36 cellular contexts compared by ENCODE assay signal in the genomic region with DNA sequence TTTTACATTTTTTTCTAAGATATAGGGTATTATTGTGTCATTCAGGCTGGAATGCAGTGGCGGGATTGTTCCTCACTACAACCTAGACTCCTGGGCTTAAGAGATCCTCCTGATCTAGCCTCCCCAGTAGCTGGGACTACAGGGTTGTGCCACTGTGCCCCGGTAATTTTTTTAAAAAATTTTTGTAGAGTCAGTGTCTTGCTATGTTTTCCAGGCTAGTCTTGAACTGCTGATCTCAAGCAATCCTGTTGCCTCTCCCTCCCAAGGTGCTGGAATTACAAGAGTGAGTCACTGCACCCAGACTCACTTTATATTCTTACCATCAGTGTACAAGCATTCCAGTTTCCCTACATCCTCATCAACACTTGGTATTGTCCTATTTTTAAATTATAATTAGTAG.
"Had no signal": no experiment of that assay in that cellular context is flagged by ENCODE, and none has a peak within 500 bp of the region (broad histone marks: within the 10 kb centered on the region; RNA-seq: fewer than 3 reads in every experiment).

No MANE protein-coding gene starts in this region.

- H3K27ac ChIP-seq: KMS-11 had no signal

- H3K36me3 ChIP-seq: MG63 had no signal

- H3K9ac ChIP-seq: KMS-11 had no signal

- DNase-seq: Karpas-422, Kasumi-1, KG1, MG63, MM.1S, MV-4-11, NCI-H1048, NCI-H1092, NCI-H1092 treated with DMSO at 0.1 percent for 48 hours, NCI-H1105, NCI-H1105 treated with DMSO at 0.1 percent for 48 hours, NCI-H1417, NCI-H1417 treated with DMSO at 0.1 percent for 48 hours, NCI-H1436, NCI-H1436 treated with DMSO at 0.1 percent for 48 hours, NCI-H146, NCI-H1694, NCI-H1694 treated with DMSO at 0.1 percent for 48 hours, NCI-H187, NCI-H187 treated with DMSO at 0.1 percent for 48 hours, NCI-H1930, NCI-H2029, NCI-H2029 treated with DMSO at 0.1 percent for 48 hours, NCI-H2081, NCI-H2081 treated with DMSO at 0.1 percent for 48 hours, NCI-H2107, NCI-H2171, NCI-H2171 treated with DMSO at 0.1 percent for 48 hours, NCI-H2227 treated with DMSO at 0.1 percent for 48 hours, NCI-H226, NCI-H345, NCI-H446, NCI-H446 treated with DMSO at 0.1 percent for 48 hours, NCI-H510A, NCI-H510A treated with DMSO at 0.1 percent for 48 hours had no signal

- H3K9me3 ChIP-seq: MG63 had no signal

- H3K4me3 ChIP-seq: MG63 had no signal

- H3K4me2 ChIP-seq: KMS-11 had no signal

- H3K27me3 ChIP-seq: MG63 had no signal
